19 cellular contexts compared by ENCODE assay signal in the genomic region with DNA sequence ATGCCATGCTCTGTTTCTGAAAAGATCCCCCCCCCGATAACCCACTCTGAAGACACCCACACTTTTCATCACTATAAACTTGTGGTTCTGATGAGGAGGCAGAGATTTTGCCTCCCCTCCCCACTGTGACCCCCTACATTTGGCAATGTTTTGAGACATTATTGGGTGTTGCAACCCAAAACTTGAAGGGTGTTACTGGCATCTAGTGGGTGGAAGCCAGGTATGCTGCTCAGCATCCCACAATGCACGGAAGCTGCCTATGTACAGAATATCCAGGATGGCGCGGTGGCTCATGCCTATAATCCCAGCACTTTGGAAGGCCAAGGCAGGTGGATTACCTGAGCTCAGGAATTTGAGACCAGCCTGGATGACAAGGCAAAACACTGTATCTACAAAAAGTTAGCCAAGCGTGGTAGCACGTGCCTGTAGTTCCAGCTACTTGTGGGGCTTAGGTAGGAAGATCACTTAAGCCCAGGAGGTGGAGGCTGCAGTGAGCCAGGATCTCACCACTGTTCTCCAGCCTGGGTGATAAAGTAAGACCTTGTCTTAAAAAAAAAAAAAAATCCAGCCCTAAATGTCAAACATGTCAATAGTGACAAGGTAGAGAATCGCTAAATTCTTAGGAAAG.
A peak's percentile ranks its signal among the peaks of the same experiment; 100 is the strongest.
DNase-seq lines count a peak whose midpoint lies in the region; ATAC-seq and TF ChIP-seq lines count a peak whose summit lies in the region.
"Had no signal": no experiment of that assay in that cellular context is flagged by ENCODE, and none has a peak within 500 bp of the region (broad histone marks: within the 10 kb centered on the region; RNA-seq: fewer than 3 reads in every experiment).

No MANE protein-coding gene starts in this region.

- H3K4me1 ChIP-seq in foreskin keratinocyte = peaks cover 3% of the 10 kb centered on the region
- H3K4me1 ChIP-seq in upper lobe of right lung = peaks cover 11% of the 10 kb centered on the region
- H3K4me1 ChIP-seq in upper lobe of left lung = peaks cover 4 to 11% (median 9%) of the 10 kb centered on the region in 4 donors

- H3K27ac ChIP-seq in foreskin keratinocyte = no peak overlapping the region
- no peak overlapping the region for H3K27ac ChIP-seq in upper lobe of right lung
- no peak overlapping the region for H3K27ac ChIP-seq in upper lobe of left lung
- H3K27ac ChIP-seq: 22Rv1, GM23248, SJSA1 had no signal

- no peak for TF ChIP-seq POLR2A in upper lobe of left lung (IDR thresholded peaks at IDR 0.05)

- WGBS in upper lobe of left lung, 2 donors = 91 to 95% methylated on average over 6 to 7 of the region's 7 CpGs

- no peak for TF ChIP-seq EP300 in upper lobe of left lung (IDR thresholded peaks at IDR 0.05)

- peak; percentile 25 for TF ChIP-seq CTCF in foreskin keratinocyte (conservative IDR thresholded peaks at IDR 0.05)
- no peak for TF ChIP-seq CTCF in upper lobe of right lung (IDR thresholded peaks at IDR 0.05)
- no peak for TF ChIP-seq CTCF in upper lobe of left lung (IDR thresholded peaks at IDR 0.05)

- ATAC-seq in foreskin keratinocyte (no peak), upper lobe of right lung (peak; percentile 21), GM21717 (IDR thresholded peaks at IDR 0.05; ENCODE audit: unreplicated experiment) (no peak), upper lobe of left lung (ENCODE audit: low FRiP score in 2 of 2) (no peak)
- ATAC-seq: CD8-positive, alpha-beta T cell; PC-3 had no signal

- H3K36me3 ChIP-seq in upper lobe of right lung (no peaks in the 10 kb centered on the region), upper lobe of left lung (no peaks in the 10 kb centered on the region)
- H3K36me3 ChIP-seq: SJSA1 had no signal

- intact Hi-C loops in upper lobe of right lung (cut with DNase I) = no loop called here

- H3K4me3 ChIP-seq in upper lobe of right lung = no peak overlapping the region
- no peak overlapping the region for H3K4me3 ChIP-seq in upper lobe of left lung
- H3K4me3 ChIP-seq: GM23248, SJSA1 had no signal

- H3K27me3 ChIP-seq in foreskin keratinocyte = no peaks in the 10 kb centered on the region
- no peaks in the 10 kb centered on the region for H3K27me3 ChIP-seq in upper lobe of right lung
- no peaks in the 10 kb centered on the region for H3K27me3 ChIP-seq in upper lobe of left lung

- DNase-seq in DMS53 (lab: John Stamatoyannopoulos, UW) (peak; percentile 13), DMS53 treated with DMSO at 0.1 percent for 48 hours (lab: John Stamatoyannopoulos, UW; ENCODE audit: unreplicated experiment) (no peak), NCI-H69 (lab: John Stamatoyannopoulos, UW) (peak; percentile 32), foreskin keratinocyte (no peak), upper lobe of right lung (no peak), upper lobe of left lung (no peak)
- no peak for DNase-seq in stimulated activated CD4-positive, alpha-beta T cell treated with anti-CD3 and anti-CD28 coated beads, Interleukin-15, amount 100 ng/mL, for 24 hours
- DNase-seq: CD8-positive, alpha-beta T cell; GDM1; IMR-90; Kasumi-1; NCI-H1105 treated with DMSO at 0.1 percent for 48 hours; NCI-H1694 treated with DMSO at 0.1 percent for 48 hours; NCI-H446; PC-3 had no signal

- no peaks in the 10 kb centered on the region for H3K9me3 ChIP-seq in upper lobe of right lung
- no peaks in the 10 kb centered on the region for H3K9me3 ChIP-seq in upper lobe of left lung
- H3K9me3 ChIP-seq: SJSA1 had no signal

Comparison
In these comparisons a context has a peak if more than half of its experiments do, and no peak if none do; other contexts are left out.
1. DNase-seq: peak in DMS53 (single experiment) and NCI-H69 (single experiment); none in DMS53 treated with DMSO at 0.1 percent for 48 hours (single experiment), foreskin keratinocyte (0 of 2), upper lobe of right lung (single experiment), stimulated activated CD4-positive, alpha-beta T cell treated with anti-CD3 and anti-CD28 coated beads, Interleukin-15, amount 100 ng/mL, for 24 hours (single experiment) and upper lobe of left lung (0 of 2).